1 cellular context compared by ENCODE assay signal in the genomic region with DNA sequence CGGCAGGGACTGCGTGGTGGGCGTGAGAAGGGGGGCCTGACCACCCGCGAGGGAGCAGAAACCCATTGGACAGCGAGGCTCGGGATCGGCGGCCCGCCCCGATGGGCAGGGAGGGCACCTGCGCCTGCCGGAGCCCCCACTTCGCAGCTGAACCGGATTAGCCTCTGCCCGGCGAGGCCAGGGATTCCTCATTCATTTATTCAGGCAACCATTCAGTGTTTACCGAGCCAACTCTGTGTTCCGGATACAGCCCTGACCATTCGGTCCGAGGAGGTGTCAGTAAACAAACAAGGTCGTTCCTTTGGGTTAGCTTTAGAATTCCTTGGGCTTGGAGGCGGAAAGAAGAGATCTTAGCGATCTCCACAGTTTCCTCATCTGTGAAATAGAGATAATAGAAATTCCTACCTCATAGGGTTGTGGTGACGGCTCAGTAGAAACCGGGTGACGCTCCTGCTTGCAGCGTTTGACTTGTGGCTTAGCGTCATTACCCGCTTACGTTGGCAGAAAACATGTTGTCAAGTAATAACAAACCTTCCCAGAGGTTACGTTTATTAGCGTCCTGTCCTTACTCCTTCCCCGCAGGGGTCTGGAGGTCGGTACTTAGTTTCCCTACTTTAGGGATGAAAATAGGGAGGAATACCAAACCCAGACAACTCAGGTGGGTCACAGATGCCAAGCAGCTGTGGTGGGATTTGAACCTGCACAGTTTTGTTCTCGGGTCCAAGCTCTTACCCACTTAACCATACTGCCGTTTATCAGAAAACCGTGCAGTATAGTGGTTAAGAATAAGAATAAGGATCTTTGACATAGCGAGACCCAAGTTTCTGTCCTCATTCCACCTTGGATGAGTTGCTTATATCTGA.
TF ChIP-seq lines count a peak whose summit lies in the region.

No MANE protein-coding gene starts in this region.

TF ChIP-seq in HepG2, 621 proteins besides CTCF, POLR2A, EP300 and RAD21 (continued from another document and continues in another):
- no peak; the same call in 1 of the 2 replicates for TF ChIP-seq ZNF724P (CRISPR knock-in tag; IDR thresholded peaks at IDR 0.05; ENCODE audit: borderline replicate concordance)
- no peak for TF ChIP-seq RELA (CRISPR knock-in tag; IDR thresholded peaks at IDR 0.05)
- TF ChIP-seq ARHGAP35 (CRISPR knock-in tag; IDR thresholded peaks at IDR 0.05; ENCODE audit: borderline replicate concordance), result no peak
- TF ChIP-seq NR3C1 (CRISPR knock-in tag; IDR thresholded peaks at IDR 0.05), result no peak
- TF ChIP-seq ZNF557 (CRISPR knock-in tag; IDR thresholded peaks at IDR 0.05), result peak; percentile 48
- TF ChIP-seq ZNF3 (CRISPR knock-in tag; IDR thresholded peaks at IDR 0.05), result no peak; the same call in 1 of the 2 replicates
- TF ChIP-seq NFATC3 (CRISPR knock-in tag; IDR thresholded peaks at IDR 0.05), result peak; percentile 76; the same call in 1 of the 2 replicates
- no peak for TF ChIP-seq TBX2 (CRISPR knock-in tag; IDR thresholded peaks at IDR 0.05; ENCODE audit: borderline replicate concordance)
- no peak for TF ChIP-seq LCORL (IDR thresholded peaks at IDR 0.05)
- TF ChIP-seq LCORL (CRISPR knock-in tag; IDR thresholded peaks at IDR 0.05), result peak; percentile 66; the same call in 1 of the 2 replicates
- TF ChIP-seq ZNF761 (CRISPR knock-in tag; conservative IDR thresholded peaks at IDR 0.05), result 0 out of 2 replicates have a peak, but pooled peaks have one; percentile 12
- TF ChIP-seq, protein P1, sequence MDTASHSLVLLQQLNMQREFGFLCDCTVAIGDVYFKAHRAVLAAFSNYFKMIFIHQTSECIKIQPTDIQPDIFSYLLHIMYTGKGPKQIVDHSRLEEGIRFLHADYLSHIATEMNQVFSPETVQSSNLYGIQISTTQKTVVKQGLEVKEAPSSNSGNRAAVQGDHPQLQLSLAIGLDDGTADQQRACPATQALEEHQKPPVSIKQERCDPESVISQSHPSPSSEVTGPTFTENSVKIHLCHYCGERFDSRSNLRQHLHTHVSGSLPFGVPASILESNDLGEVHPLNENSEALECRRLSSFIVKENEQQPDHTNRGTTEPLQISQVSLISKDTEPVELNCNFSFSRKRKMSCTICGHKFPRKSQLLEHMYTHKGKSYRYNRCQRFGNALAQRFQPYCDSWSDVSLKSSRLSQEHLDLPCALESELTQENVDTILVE (CRISPR knock-in tag; IDR thresholded peaks at IDR 0.05), result peak; percentile 23; the same call in 1 of the 2 replicates
- TF ChIP-seq, protein P2, sequence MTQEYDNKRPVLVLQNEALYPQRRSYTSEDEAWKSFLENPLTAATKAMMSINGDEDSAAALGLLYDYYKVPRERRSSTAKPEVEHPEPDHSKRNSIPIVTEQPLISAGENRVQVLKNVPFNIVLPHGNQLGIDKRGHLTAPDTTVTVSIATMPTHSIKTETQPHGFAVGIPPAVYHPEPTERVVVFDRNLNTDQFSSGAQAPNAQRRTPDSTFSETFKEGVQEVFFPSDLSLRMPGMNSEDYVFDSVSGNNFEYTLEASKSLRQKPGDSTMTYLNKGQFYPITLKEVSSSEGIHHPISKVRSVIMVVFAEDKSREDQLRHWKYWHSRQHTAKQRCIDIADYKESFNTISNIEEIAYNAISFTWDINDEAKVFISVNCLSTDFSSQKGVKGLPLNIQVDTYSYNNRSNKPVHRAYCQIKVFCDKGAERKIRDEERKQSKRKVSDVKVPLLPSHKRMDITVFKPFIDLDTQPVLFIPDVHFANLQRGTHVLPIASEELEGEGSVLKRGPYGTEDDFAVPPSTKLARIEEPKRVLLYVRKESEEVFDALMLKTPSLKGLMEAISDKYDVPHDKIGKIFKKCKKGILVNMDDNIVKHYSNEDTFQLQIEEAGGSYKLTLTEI (CRISPR knock-in tag; conservative IDR thresholded peaks at IDR 0.05), result no peak
- TF ChIP-seq GTF2F1 (IDR thresholded peaks at IDR 0.05; ENCODE audit: low read length), result no peak; the same call in 1 of the 2 replicates
- TF ChIP-seq ZNF296 (CRISPR knock-in tag; conservative IDR thresholded peaks at IDR 0.05), result no peak
- TF ChIP-seq, protein P3, sequence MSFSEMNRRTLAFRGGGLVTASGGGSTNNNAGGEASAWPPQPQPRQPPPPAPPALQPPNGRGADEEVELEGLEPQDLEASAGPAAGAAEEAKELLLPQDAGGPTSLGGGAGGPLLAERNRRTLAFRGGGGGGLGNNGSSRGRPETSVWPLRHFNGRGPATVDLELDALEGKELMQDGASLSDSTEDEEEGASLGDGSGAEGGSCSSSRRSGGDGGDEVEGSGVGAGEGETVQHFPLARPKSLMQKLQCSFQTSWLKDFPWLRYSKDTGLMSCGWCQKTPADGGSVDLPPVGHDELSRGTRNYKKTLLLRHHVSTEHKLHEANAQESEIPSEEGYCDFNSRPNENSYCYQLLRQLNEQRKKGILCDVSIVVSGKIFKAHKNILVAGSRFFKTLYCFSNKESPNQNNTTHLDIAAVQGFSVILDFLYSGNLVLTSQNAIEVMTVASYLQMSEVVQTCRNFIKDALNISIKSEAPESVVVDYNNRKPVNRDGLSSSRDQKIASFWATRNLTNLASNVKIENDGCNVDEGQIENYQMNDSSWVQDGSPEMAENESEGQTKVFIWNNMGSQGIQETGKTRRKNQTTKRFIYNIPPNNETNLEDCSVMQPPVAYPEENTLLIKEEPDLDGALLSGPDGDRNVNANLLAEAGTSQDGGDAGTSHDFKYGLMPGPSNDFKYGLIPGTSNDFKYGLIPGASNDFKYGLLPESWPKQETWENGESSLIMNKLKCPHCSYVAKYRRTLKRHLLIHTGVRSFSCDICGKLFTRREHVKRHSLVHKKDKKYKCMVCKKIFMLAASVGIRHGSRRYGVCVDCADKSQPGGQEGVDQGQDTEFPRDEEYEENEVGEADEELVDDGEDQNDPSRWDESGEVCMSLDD (CRISPR knock-in tag; IDR thresholded peaks at IDR 0.05; ENCODE audit: borderline replicate concordance), result no peak; the same call in 1 of the 2 replicates
- no peak for TF ChIP-seq RNF2 (conservative IDR thresholded peaks at IDR 0.05; ENCODE audit: low read depth)
- TF ChIP-seq ZNF550 (CRISPR knock-in tag; IDR thresholded peaks at IDR 0.05; ENCODE audit: borderline replicate concordance), result no peak
- 0 out of 2 replicates have a peak, but pooled peaks have one; percentile 65 for TF ChIP-seq ZNF570 (CRISPR knock-in tag; IDR thresholded peaks at IDR 0.05; ENCODE audit: borderline replicate concordance)
- TF ChIP-seq EED (CRISPR knock-in tag; IDR thresholded peaks at IDR 0.05), result 0 out of 2 replicates have a peak, but pooled peaks have one; percentile 3
- TF ChIP-seq TCF12 (IDR thresholded peaks at IDR 0.05), result no peak
- no peak for TF ChIP-seq TCF12 (CRISPR knock-in tag; IDR thresholded peaks at IDR 0.05)
- peak; percentile 65; the same call in 1 of the 2 replicates for TF ChIP-seq ISX (CRISPR knock-in tag; conservative IDR thresholded peaks at IDR 0.05)
- TF ChIP-seq ZNF33A (CRISPR knock-in tag; IDR thresholded peaks at IDR 0.05; ENCODE audit: borderline replicate concordance), result no peak
- TF ChIP-seq, protein P4, sequence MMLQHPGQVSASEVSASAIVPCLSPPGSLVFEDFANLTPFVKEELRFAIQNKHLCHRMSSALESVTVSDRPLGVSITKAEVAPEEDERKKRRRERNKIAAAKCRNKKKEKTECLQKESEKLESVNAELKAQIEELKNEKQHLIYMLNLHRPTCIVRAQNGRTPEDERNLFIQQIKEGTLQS (CRISPR knock-in tag; IDR thresholded peaks at IDR 0.05), result 0 out of 2 replicates have a peak, but pooled peaks have one; percentile 23
- TF ChIP-seq MATR3 (CRISPR knock-in tag; IDR thresholded peaks at IDR 0.05), result no peak
- no peak for TF ChIP-seq ZNF333 (CRISPR knock-in tag; IDR thresholded peaks at IDR 0.05; ENCODE audit: borderline replicate concordance)
- TF ChIP-seq CHD2 (IDR thresholded peaks at IDR 0.05; ENCODE audit: low read depth, low read length), result no peak
- TF ChIP-seq ZBTB38 (CRISPR knock-in tag; IDR thresholded peaks at IDR 0.05), result 0 out of 2 replicates have a peak, but pooled peaks have one; percentile 50
- TF ChIP-seq ZNF530 (CRISPR knock-in tag; IDR thresholded peaks at IDR 0.05; ENCODE audit: low read depth), result no peak
- 0 out of 2 replicates have a peak, but pooled peaks have one; percentile 8 for TF ChIP-seq ZMYM3 (CRISPR knock-in tag; IDR thresholded peaks at IDR 0.05)
- TF ChIP-seq ZBTB1 (CRISPR knock-in tag; IDR thresholded peaks at IDR 0.05; ENCODE audit: borderline replicate concordance), result no peak; the same call in 1 of the 2 replicates
- TF ChIP-seq MXD4 (CRISPR knock-in tag; IDR thresholded peaks at IDR 0.05), result no peak
- no peak; the same call in 1 of the 2 replicates for TF ChIP-seq ZNF329 (CRISPR knock-in tag; IDR thresholded peaks at IDR 0.05; ENCODE audit: low read depth)
- TF ChIP-seq ZNF652 (CRISPR knock-in tag; IDR thresholded peaks at IDR 0.05; ENCODE audit: borderline replicate concordance, low read depth), result no peak; the same call in 1 of the 2 replicates
- TF ChIP-seq NR2C2 (CRISPR knock-in tag; IDR thresholded peaks at IDR 0.05; ENCODE audit: borderline replicate concordance), result no peak; the same call in 1 of the 2 replicates
- no peak for TF ChIP-seq SP2 (CRISPR knock-in tag; IDR thresholded peaks at IDR 0.05)
- no peak; the same call in 1 of the 2 replicates for TF ChIP-seq ZNF253 (CRISPR knock-in tag; IDR thresholded peaks at IDR 0.05; ENCODE audit: borderline replicate concordance)
- TF ChIP-seq ZNF883 (CRISPR knock-in tag; IDR thresholded peaks at IDR 0.05; ENCODE audit: not compliant biosample characterization), result no peak
- TF ChIP-seq TGIF2 (CRISPR knock-in tag; IDR thresholded peaks at IDR 0.05), result peak; percentile 77; the same call in 1 of the 2 replicates
- TF ChIP-seq RFXANK (CRISPR knock-in tag; IDR thresholded peaks at IDR 0.05), result no peak
- TF ChIP-seq ZNF33B (CRISPR knock-in tag; IDR thresholded peaks at IDR 0.05), result 0 out of 2 replicates have a peak, but pooled peaks have one; percentile 18
- TF ChIP-seq, protein P5, sequence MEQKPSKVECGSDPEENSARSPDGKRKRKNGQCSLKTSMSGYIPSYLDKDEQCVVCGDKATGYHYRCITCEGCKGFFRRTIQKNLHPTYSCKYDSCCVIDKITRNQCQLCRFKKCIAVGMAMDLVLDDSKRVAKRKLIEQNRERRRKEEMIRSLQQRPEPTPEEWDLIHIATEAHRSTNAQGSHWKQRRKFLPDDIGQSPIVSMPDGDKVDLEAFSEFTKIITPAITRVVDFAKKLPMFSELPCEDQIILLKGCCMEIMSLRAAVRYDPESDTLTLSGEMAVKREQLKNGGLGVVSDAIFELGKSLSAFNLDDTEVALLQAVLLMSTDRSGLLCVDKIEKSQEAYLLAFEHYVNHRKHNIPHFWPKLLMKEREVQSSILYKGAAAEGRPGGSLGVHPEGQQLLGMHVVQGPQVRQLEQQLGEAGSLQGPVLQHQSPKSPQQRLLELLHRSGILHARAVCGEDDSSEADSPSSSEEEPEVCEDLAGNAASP (CRISPR knock-in tag; IDR thresholded peaks at IDR 0.05; ENCODE audit: borderline replicate concordance), result peak; percentile 60; the same call in 1 of the 2 replicates
- TF ChIP-seq ZNF605 (CRISPR knock-in tag; IDR thresholded peaks at IDR 0.05), result peak; percentile 4; the same call in 1 of the 2 replicates
- TF ChIP-seq XBP1 (CRISPR knock-in tag; IDR thresholded peaks at IDR 0.05), result peak; percentile 60; the same call in 1 of the 2 replicates
- TF ChIP-seq, protein P6, sequence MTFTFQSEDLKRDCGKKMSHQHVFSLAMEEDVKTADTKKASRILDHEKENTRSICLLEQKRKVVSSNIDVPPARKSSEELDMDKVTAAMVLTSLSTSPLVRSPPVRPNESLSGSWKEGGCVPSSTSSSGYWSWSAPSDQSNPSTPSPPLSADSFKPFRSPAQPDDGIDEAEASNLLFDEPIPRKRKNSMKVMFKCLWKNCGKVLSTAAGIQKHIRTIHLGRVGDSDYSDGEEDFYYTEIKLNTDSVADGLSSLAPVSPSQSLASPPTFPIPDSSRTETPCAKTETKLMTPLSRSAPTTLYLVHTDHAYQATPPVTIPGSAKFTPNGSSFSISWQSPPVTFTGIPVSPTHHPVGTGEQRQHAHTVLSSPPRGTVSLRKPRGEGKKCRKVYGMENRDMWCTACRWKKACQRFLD (CRISPR knock-in tag; IDR thresholded peaks at IDR 0.05; ENCODE audit: borderline replicate concordance), result no peak
- 0 out of 2 replicates have a peak, but pooled peaks have one; percentile 81 for TF ChIP-seq ZNF792 (CRISPR knock-in tag; IDR thresholded peaks at IDR 0.05)
- 0 out of 2 replicates have a peak, but pooled peaks have one; percentile 44 for TF ChIP-seq ZNF34 (CRISPR knock-in tag; IDR thresholded peaks at IDR 0.05; ENCODE audit: borderline replicate concordance)
- peak; percentile 61; the same call in 1 of the 2 replicates for TF ChIP-seq PPARG (CRISPR knock-in tag; conservative IDR thresholded peaks at IDR 0.05)
- peak; percentile 50; the same call in 1 of the 2 replicates for TF ChIP-seq NFYB (CRISPR knock-in tag; IDR thresholded peaks at IDR 0.05)
- TF ChIP-seq MAFK (conservative IDR thresholded peaks at IDR 0.05 in 1 of 2, IDR thresholded peaks at IDR 0.05 in 1 of 2; ENCODE audit: low read length in 2 of 2), result peak; percentile 68 to 69; a peak in 3 of 4 replicates
- TF ChIP-seq, protein P7, sequence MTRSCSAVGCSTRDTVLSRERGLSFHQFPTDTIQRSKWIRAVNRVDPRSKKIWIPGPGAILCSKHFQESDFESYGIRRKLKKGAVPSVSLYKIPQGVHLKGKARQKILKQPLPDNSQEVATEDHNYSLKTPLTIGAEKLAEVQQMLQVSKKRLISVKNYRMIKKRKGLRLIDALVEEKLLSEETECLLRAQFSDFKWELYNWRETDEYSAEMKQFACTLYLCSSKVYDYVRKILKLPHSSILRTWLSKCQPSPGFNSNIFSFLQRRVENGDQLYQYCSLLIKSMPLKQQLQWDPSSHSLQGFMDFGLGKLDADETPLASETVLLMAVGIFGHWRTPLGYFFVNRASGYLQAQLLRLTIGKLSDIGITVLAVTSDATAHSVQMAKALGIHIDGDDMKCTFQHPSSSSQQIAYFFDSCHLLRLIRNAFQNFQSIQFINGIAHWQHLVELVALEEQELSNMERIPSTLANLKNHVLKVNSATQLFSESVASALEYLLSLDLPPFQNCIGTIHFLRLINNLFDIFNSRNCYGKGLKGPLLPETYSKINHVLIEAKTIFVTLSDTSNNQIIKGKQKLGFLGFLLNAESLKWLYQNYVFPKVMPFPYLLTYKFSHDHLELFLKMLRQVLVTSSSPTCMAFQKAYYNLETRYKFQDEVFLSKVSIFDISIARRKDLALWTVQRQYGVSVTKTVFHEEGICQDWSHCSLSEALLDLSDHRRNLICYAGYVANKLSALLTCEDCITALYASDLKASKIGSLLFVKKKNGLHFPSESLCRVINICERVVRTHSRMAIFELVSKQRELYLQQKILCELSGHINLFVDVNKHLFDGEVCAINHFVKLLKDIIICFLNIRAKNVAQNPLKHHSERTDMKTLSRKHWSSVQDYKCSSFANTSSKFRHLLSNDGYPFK (CRISPR knock-in tag; IDR thresholded peaks at IDR 0.05; ENCODE audit: borderline replicate concordance), result no peak; the same call in 1 of the 2 replicates
- TF ChIP-seq NCOA5 (CRISPR knock-in tag; IDR thresholded peaks at IDR 0.05), result peak; percentile 89
- TF ChIP-seq ZSCAN31 (CRISPR knock-in tag; IDR thresholded peaks at IDR 0.05; ENCODE audit: low read depth), result 0 out of 2 replicates have a peak, but pooled peaks have one; percentile 7
- 0 out of 2 replicates have a peak, but pooled peaks have one; percentile 15 for TF ChIP-seq ZNF747 (CRISPR knock-in tag; IDR thresholded peaks at IDR 0.05; ENCODE audit: borderline replicate concordance)
- TF ChIP-seq ZNF879 (CRISPR knock-in tag; IDR thresholded peaks at IDR 0.05), result 0 out of 2 replicates have a peak, but pooled peaks have one; percentile 69
- no peak for TF ChIP-seq ZNF484 (CRISPR knock-in tag; IDR thresholded peaks at IDR 0.05; ENCODE audit: borderline replicate concordance, low read depth)
- no peak for TF ChIP-seq NFE2 (CRISPR knock-in tag; IDR thresholded peaks at IDR 0.05)
- 0 out of 2 replicates have a peak, but pooled peaks have one; percentile 55 for TF ChIP-seq NR2F6 (IDR thresholded peaks at IDR 0.05)
- peak; percentile 48; the same call in 1 of the 2 replicates for TF ChIP-seq NR2F6 (CRISPR knock-in tag; IDR thresholded peaks at IDR 0.05)
